In the genomic region with DNA sequence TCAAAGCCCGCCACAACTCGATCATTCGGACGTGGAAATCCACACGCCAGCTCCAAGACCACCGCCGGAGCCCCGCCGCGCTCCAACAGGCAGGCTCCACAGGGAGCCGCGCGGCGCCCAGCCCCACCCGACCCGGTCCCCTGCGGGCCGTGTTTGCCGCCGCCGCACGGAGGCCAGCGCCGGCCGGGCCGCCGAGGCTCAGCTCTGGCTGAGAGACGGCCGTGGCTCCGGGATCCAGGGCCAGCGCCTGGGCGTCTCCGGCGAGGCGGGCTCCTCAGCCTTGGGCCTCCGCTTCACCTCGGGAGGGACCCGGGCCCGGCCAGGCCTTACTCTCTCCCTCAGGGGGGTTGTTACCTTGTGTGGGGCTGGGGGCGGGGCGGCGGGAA, we compare ENCODE assay signal across 8 cellular contexts. TPM values are rescaled to one million over a fixed set of nuclear protein-coding genes. Genes with fewer than 3 reads are reported as not detected.
DNase-seq lines count a peak whose midpoint lies in the region; ATAC-seq, FAIRE-seq and TF ChIP-seq lines count a peak whose summit lies in the region.

No MANE protein-coding gene starts in this region.

- peak; percentile 33 for ATAC-seq in GM21737 (IDR thresholded peaks at IDR 0.05; ENCODE audit: unreplicated experiment)
- ATAC-seq in central memory CD8-positive, alpha-beta T cell (replicated peaks; ENCODE audit: extremely low read depth, poor library complexity, severe bottlenecking) = peak; percentile 45

- peak overlapping the region; percentile 93 for H3K27ac Mint-ChIP-seq in central memory CD8-positive, alpha-beta T cell (ENCODE audit: low read depth)

- 0% methylated on average over 42 of the region's 42 CpGs for WGBS in mesenchymal stem cell

- H4K8ac ChIP-seq in mesenchymal stem cell (ENCODE audit: low read length) = no peak overlapping the region

- peak overlapping the region; percentile 94 for H2BK15ac ChIP-seq in mesenchymal stem cell (ENCODE audit: low read depth, poor library complexity, severe bottlenecking)

- H3K14ac ChIP-seq in mesenchymal stem cell (ENCODE audit: low read length in 2 of 2) = peak overlapping the region in 1 of 2 experiments; percentile 86

- peak overlapping the region; percentile 98 for H3K9ac ChIP-seq in mesenchymal stem cell (ENCODE audit: low read length)

- peak overlapping the region in 1 of 2 experiments; percentile 60 for H3K4ac ChIP-seq in mesenchymal stem cell (ENCODE audit: low read depth in 1 of 2, low read length in 2 of 2)

- H2AK5ac ChIP-seq in mesenchymal stem cell (ENCODE audit: low read length, severe bottlenecking) = no peak overlapping the region

- H2BK12ac ChIP-seq in mesenchymal stem cell (ENCODE audit: low read length in 2 of 2) = no peak overlapping the region

- no peak for TF ChIP-seq CTCF in GM12865 (IDR thresholded peaks at IDR 0.05; ENCODE audit: insufficient read depth, low read depth, low read length, missing control alignments)
- no peak for TF ChIP-seq CTCF in LNCaP clone FGC (IDR thresholded peaks at IDR 0.05; ENCODE audit: control insufficient read depth, extremely low read depth, insufficient read depth)

- H3K27me3 Mint-ChIP-seq in central memory CD8-positive, alpha-beta T cell = no peaks in the 10 kb centered on the region

- peak overlapping the region; percentile 79 to 84 for H3K18ac ChIP-seq in mesenchymal stem cell (ENCODE audit: low read depth in 1 of 2, low read length in 2 of 2)

- H3K4me2 ChIP-seq in mesenchymal stem cell (ENCODE audit: low read length, poor library complexity, severe bottlenecking) = peak overlapping the region; percentile 57

- no peaks in the 10 kb centered on the region for H3K9me3 Mint-ChIP-seq in central memory CD8-positive, alpha-beta T cell

- no peak for FAIRE-seq in urothelium cell line (lab: Jason Lieb, UNC)

- no peaks in the 10 kb centered on the region for H3K9me3 ChIP-seq in mesenchymal stem cell (ENCODE audit: control insufficient read depth, low read length)

- H3K79me1 ChIP-seq in mesenchymal stem cell (replicated peaks; ENCODE audit: low read length, poor library complexity, severe bottlenecking) = peaks cover 2% of the 10 kb centered on the region

- H3K36me3 ChIP-seq in mesenchymal stem cell (ENCODE audit: control insufficient read depth in 1 of 2, insufficient read depth in 2 of 2, low read depth in 1 of 2, low read length in 2 of 2) = peaks cover 0 to 39% of the 10 kb centered on the region in 2 experiments

- H4K91ac ChIP-seq in mesenchymal stem cell (ENCODE audit: low read length) = peak overlapping the region; percentile 80

- H3K27ac ChIP-seq in mesenchymal stem cell (ENCODE audit: low read length, poor library complexity, severe bottlenecking) = peak overlapping the region; percentile 74

- H2BK120ac ChIP-seq in mesenchymal stem cell (ENCODE audit: low read depth, low read length) = peak overlapping the region; percentile 97

- H3K36me3 Mint-ChIP-seq in central memory CD8-positive, alpha-beta T cell (ENCODE audit: insufficient read depth) = peaks cover 35% of the 10 kb centered on the region

- peak overlapping the region; percentile 87 for H2BK5ac ChIP-seq in mesenchymal stem cell (ENCODE audit: low read depth, low read length, poor library complexity, severe bottlenecking)

- H3K4me1 Mint-ChIP-seq in central memory CD8-positive, alpha-beta T cell = peaks cover 32% of the 10 kb centered on the region

- DNase-seq in GM12865 (ENCODE audit: low read depth) (peak; percentile 41), LNCaP clone FGC (ENCODE audit: low read depth) (no peak), mesenchymal stem cell (no peak), urothelium cell line (ENCODE audit: low spot score) (peak; percentile 44), kidney glomerular epithelial cell (lab: John Stamatoyannopoulos, UW) (no peak), NCI-H1048 (lab: John Stamatoyannopoulos, UW) (no peak)
- no peak for DNase-seq in central memory CD8-positive, alpha-beta T cell (ENCODE audit: low spot score in 2 of 2)

- no peaks in the 10 kb centered on the region for H3K27me3 ChIP-seq in mesenchymal stem cell (ENCODE audit: control insufficient read depth in 1 of 2, insufficient read depth in 1 of 2, low read length in 2 of 2)

- H3K4me3 ChIP-seq in GM12865 (ENCODE audit: low read depth, low read length) (peak overlapping the region; percentile 98), LNCaP clone FGC (ENCODE audit: low read depth, low read length) (peak overlapping the region; percentile 67), mesenchymal stem cell (ENCODE audit: insufficient read depth in 1 of 2, low read depth in 1 of 2, low read length in 2 of 2) (peak overlapping the region; percentile 85 to 96)

- H3K4me1 ChIP-seq in mesenchymal stem cell (ENCODE audit: control insufficient read depth, insufficient read depth, low read depth, low read length) = peaks cover 2% of the 10 kb centered on the region

- H2AFZ ChIP-seq in mesenchymal stem cell (ENCODE audit: low read depth, low read length) = no peak overlapping the region

- H3K23ac ChIP-seq in mesenchymal stem cell (ENCODE audit: low read length in 2 of 2) = peak overlapping the region in 1 of 2 experiments; percentile 79

- peak overlapping the region; percentile 91 for H3K4me3 Mint-ChIP-seq in central memory CD8-positive, alpha-beta T cell

RNA-seq across cellular contexts. Expression of a gene that starts 0.3 kb away (rescaled TPM):
- 27.4 TPM for polyA plus RNA-seq in mesenchymal stem cell (2013, experiment 1 of 2)
- polyA plus RNA-seq in mesenchymal stem cell (2013, experiment 2 of 2) = 26.1 TPM

Comparison
In these comparisons a context has a peak if more than half of its experiments do, and no peak if none do; other contexts are left out.
1. DNase-seq: peak in GM12865 (single experiment) and urothelium cell line (single experiment); none in LNCaP clone FGC (single experiment), central memory CD8-positive, alpha-beta T cell (0 of 2), mesenchymal stem cell (single experiment), kidney glomerular epithelial cell (single experiment) and NCI-H1048 (single experiment).
2. Peak in every context shown above with its lines, with median percentiles within 50 percentile points of each other: H3K4me3 ChIP-seq.